ENCODE assay signal across 25 cellular contexts in the genomic region with DNA sequence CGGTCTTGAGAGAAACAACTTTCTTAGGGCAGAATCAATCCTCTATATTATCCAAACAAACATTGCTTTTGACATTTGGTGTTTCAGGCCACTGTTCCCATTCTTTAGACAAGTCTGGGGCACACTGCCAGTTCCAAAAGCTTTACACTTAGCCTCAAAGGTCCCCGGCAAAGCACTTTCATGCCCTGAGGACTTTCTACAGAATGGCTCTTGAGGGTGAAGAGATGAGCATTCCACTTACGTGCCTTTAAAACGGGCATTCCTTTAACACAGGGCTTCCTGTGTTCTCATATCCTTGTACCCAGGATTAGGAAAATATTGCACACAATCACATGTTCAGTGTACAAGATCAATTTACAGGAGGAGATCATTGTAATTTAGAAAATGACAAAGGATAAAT. TPM values are rescaled to one million over a fixed set of nuclear protein-coding genes. Genes with fewer than 3 reads are reported as not detected.
A peak's percentile ranks its signal among the peaks of the same experiment; 100 is the strongest.
DNase-seq lines count a peak whose midpoint lies in the region; TF ChIP-seq lines count a peak whose summit lies in the region.
"Had no signal": no experiment of that assay in that cellular context is flagged by ENCODE, and none has a peak within 500 bp of the region (broad histone marks: within the 10 kb centered on the region; RNA-seq: fewer than 3 reads in every experiment).

No MANE protein-coding gene starts in this region.

- H3K9me3 ChIP-seq in thyroid gland (no peaks in the 10 kb centered on the region), ascending aorta (no peaks in the 10 kb centered on the region)
- H3K9me3 ChIP-seq: body of pancreas, gastrocnemius medialis, Peyer's patch, uterus had no signal

- peaks cover 24% of the 10 kb centered on the region for H3K4me1 Mint-ChIP-seq in HFFc6 (ENCODE audit: low read depth)
- H3K4me1 Mint-ChIP-seq: activated CD4-positive, alpha-beta memory T cell treated with anti-CD3 and anti-CD28 coated beads, Interleukin-2, amount 10 ng/mL, durations not matched to agents 7 days and 5 days; CD14-positive monocyte; T-cell had no signal

- 11 to 25% methylated on average over 4 of the region's 4 CpGs for whole genome bisulfite sequencing in thyroid gland, 2 donors

- 0 out of 2 replicates have a peak, but pooled peaks cover 9% of the 10 kb centered on the region for H3K36me3 Mint-ChIP-seq in HFFc6 (ENCODE audit: low read depth)
- H3K36me3 Mint-ChIP-seq: CD14-positive monocyte had no signal

- peak overlapping the region; percentile 49 for H3K27ac Mint-ChIP-seq in HFFc6
- H3K27ac Mint-ChIP-seq: activated CD4-positive, alpha-beta memory T cell treated with anti-CD3 and anti-CD28 coated beads, Interleukin-2, amount 10 ng/mL, durations not matched to agents 7 days and 5 days; CD14-positive monocyte; T-cell had no signal

- peaks cover 2% of the 10 kb centered on the region; the same call in 1 of the 2 replicates for H3K27me3 Mint-ChIP-seq in HFFc6 (ENCODE audit: insufficient read depth)

- in situ Hi-C loops in SK-MEL-5 (cut with HindIII; ENCODE audit: low pct_unique_long_range_greater_than_20kb, low sequenced_read_pairs): no loop called here

- H3K36me3 ChIP-seq in thyroid gland: no peaks in the 10 kb centered on the region
- no peaks in the 10 kb centered on the region for H3K36me3 ChIP-seq in ascending aorta
- H3K36me3 ChIP-seq: gastrocnemius medialis, Peyer's patch, uterus had no signal

- peaks cover 5% of the 10 kb centered on the region; the same call in 1 of the 2 replicates for H3K9me3 Mint-ChIP-seq in HFFc6

- H3K4me3 ChIP-seq in fibroblast of the aortic adventitia (ENCODE audit: low read depth, low read length) (no peak overlapping the region), thyroid gland (replicated peaks in 1 of 3) (no peak overlapping the region), ascending aorta (no peak overlapping the region)
- H3K4me3 ChIP-seq: body of pancreas, gastrocnemius medialis, Peyer's patch, uterus had no signal

- H3K4me3 Mint-ChIP-seq in HFFc6: 0 out of 2 replicates have a peak overlapping the region, but pooled peaks have one; percentile 29
- H3K4me3 Mint-ChIP-seq: activated CD4-positive, alpha-beta memory T cell treated with anti-CD3 and anti-CD28 coated beads, Interleukin-2, amount 10 ng/mL, durations not matched to agents 7 days and 5 days; CD14-positive monocyte; neural crest cell; T-cell had no signal

- no peak for TF ChIP-seq CTCF in HFFc6 (IDR thresholded peaks at IDR 0.05)
- no peak for TF ChIP-seq CTCF in fibroblast of the aortic adventitia (IDR thresholded peaks at IDR 0.05; ENCODE audit: insufficient read depth, low read length)
- TF ChIP-seq CTCF in thyroid gland (IDR thresholded peaks at IDR 0.05): no peak
- TF ChIP-seq CTCF in ascending aorta (IDR thresholded peaks at IDR 0.05): no peak

- DNase-seq in HFFc6 (peak; percentile 12), SK-MEL-5 (ENCODE audit: low read depth, low spot score) (peak; percentile 100), fibroblast of the aortic adventitia (ENCODE audit: low read depth) (peak; percentile 4), thyroid gland (peak; percentile 77 to 83), ascending aorta (ENCODE audit: low spot score in 2 of 2) (no peak), Ammon's horn (ENCODE audit: low spot score) (no peak)
- DNase-seq in activated effector memory CD4-positive, alpha-beta T cell treated with anti-CD3 and anti-CD28 coated beads, Interleukin-2, amount 50 U/mL, for 16 hours: no peak
- DNase-seq: activated CD4-positive, alpha-beta memory T cell treated with anti-CD3 and anti-CD28 coated beads, Interleukin-2, amount 10 ng/mL, durations not matched to agents 7 days and 5 days; activated effector memory CD4-positive, alpha-beta T cell treated with Interleukin-2 at 50 U/mL for 16 hours; body of pancreas; effector CD8-positive, alpha-beta T cell; gastrocnemius medialis; NCI-H1105; NCI-H2081; NCI-H524 treated with DMSO at 0.1 percent for 48 hours; Peyer's patch; substantia nigra; T-cell; uterus had no signal

- H3K27me3 ChIP-seq in thyroid gland: no peaks in the 10 kb centered on the region
- no peaks in the 10 kb centered on the region for H3K27me3 ChIP-seq in ascending aorta
- H3K27me3 ChIP-seq: body of pancreas, gastrocnemius medialis, Peyer's patch, uterus had no signal

- H3K4me1 ChIP-seq in thyroid gland: peaks cover 6 to 8% of the 10 kb centered on the region in 2 donors
- H3K4me1 ChIP-seq in ascending aorta: no peaks in the 10 kb centered on the region
- H3K4me1 ChIP-seq: body of pancreas, gastrocnemius medialis, Peyer's patch, uterus had no signal

- TF ChIP-seq POLR2A in thyroid gland (IDR thresholded peaks at IDR 0.05): no peak

- intact Hi-C loops in thyroid gland (cut with DNase I): no loop called here
- intact Hi-C loops in ascending aorta (cut with DNase I): no loop called here

- H3K27ac ChIP-seq in thyroid gland (peak overlapping the region in 2 of 3 donors; percentile 50 to 55), ascending aorta (no peak overlapping the region)
- H3K27ac ChIP-seq: body of pancreas, gastrocnemius medialis, Peyer's patch, uterus had no signal

RNA-seq across cellular contexts. Expression of a gene that starts 13.1 kb away (rescaled TPM):
- total RNA-seq in HFFc6 (2021; fragmentation: NEBNext Ultra II Directional; extraction: Animal tissue kit (Norgen Biotek cat#: 25700)): not detected
- not detected in 2 replicates for total RNA-seq in SK-MEL-5 (2014; rRNA removed; shearing (Covaris generic))
- polyA plus RNA-seq in SK-MEL-5 (2015; cell fraction: cytosol; rRNA removed): not detected in 2 replicates
- polyA plus RNA-seq in SK-MEL-5 (2015; cell fraction: nucleus; rRNA removed): 0.04 TPM in 1 of 2 replicates, not detected in the other
- 0.33 TPM in 1 of 2 replicates, not detected in the other for total RNA-seq in fibroblast of the aortic adventitia (ENCODE audit: low replicate concordance)
- total RNA-seq in thyroid gland: not detected
- not detected for total RNA-seq in ascending aorta
- total RNA-seq: body of pancreas, cerebellum, esophagus mucosa, gastrocnemius medialis, neural crest cell, Peyer's patch, posterior vena cava, T-cell had no signal
- polyA plus RNA-seq: CD14-positive monocyte, keratinocyte had no signal

RNA-seq across cellular contexts. Expression of a gene that starts 13.3 kb away (rescaled TPM):
- total RNA-seq in HFFc6 (2021; fragmentation: NEBNext Ultra II Directional; extraction: Animal tissue kit (Norgen Biotek cat#: 25700)): 1 to 10 TPM in 1 of 6 experiments, under 1 TPM in 5; 0.35 to 1.1 (median 0.60) TPM
- total RNA-seq in SK-MEL-5 (2014; rRNA removed; shearing (Covaris generic)): 269 and 294 TPM in 2 replicates
- 89.6 and 106 TPM in 2 replicates for polyA plus RNA-seq in SK-MEL-5 (2015; cell fraction: cytosol; rRNA removed)
- polyA plus RNA-seq in SK-MEL-5 (2015; cell fraction: nucleus; rRNA removed): 22.7 and 32.0 TPM in 2 replicates
- not detected in 2 replicates for total RNA-seq in fibroblast of the aortic adventitia (ENCODE audit: low replicate concordance)
- total RNA-seq in thyroid gland: not detected
- total RNA-seq in ascending aorta: not detected
- total RNA-seq: body of pancreas, gastrocnemius medialis, neural crest cell, posterior vena cava, T-cell, uterus had no signal
- polyA plus RNA-seq: CD14-positive monocyte had no signal

Comparison
In these comparisons a context has a peak if more than half of its experiments do, and no peak if none do; other contexts are left out.
1. DNase-seq: peak in HFFc6 (single experiment), SK-MEL-5 (single experiment), fibroblast of the aortic adventitia (single experiment) and thyroid gland (2 of 2); none in ascending aorta (0 of 2), activated effector memory CD4-positive, alpha-beta T cell treated with anti-CD3 and anti-CD28 coated beads, Interleukin-2, amount 50 U/mL, for 16 hours (single experiment) and Ammon's horn (single experiment).
2. H3K27ac ChIP-seq: peak in thyroid gland (2 of 3); none in ascending aorta (0 of 2).
3. RNA of a gene that starts 13.3 kb away (total RNA-seq): 269 to 294 TPM in SK-MEL-5; 0.35 to 1.1 TPM in HFFc6, not detected in fibroblast of the aortic adventitia, not detected in thyroid gland and not detected in ascending aorta (single experiment); every median in the first group is over 100 times any median in the second.